Comparison of ENCODE assay signal across 29 cellular contexts in genomic region chr16:50043358-50043757, GRCh38. TPM values are rescaled to one million over a fixed set of nuclear protein-coding genes. Genes with fewer than 3 reads are reported as not detected.
DNase-seq lines count a peak whose midpoint lies in the region; ATAC-seq, FAIRE-seq and TF ChIP-seq lines count a peak whose summit lies in the region.
"Had no signal": no experiment of that assay in that cellular context is flagged by ENCODE, and none has a peak within 500 bp of the region (broad histone marks: within the 10 kb centered on the region; RNA-seq: fewer than 3 reads in every experiment).

No MANE protein-coding gene starts in this region.

- DNase-seq in HepG2 (ENCODE audit: low spot score) (no peak), right lobe of liver (no peak), WTC11 (ENCODE audit: low spot score) (no peak), neural crest cell (ENCODE audit: low read depth, low spot score) (no peak), HFFc6 (no peak), ecto neural progenitor cell (ENCODE audit: low spot score) (no peak), NCI-H748 treated with DMSO at 0.1 percent for 48 hours (lab: John Stamatoyannopoulos, UW) (no peak)
- DNase-seq: AML-193; BE2C; C1 segment of cervical spinal cord; CD4-positive, alpha-beta memory T cell; CD4-positive, CD25-positive, alpha-beta regulatory T cell; CD8-positive, alpha-beta memory T cell; COR-L47; DMS 273 treated with DMSO at 0.1 percent for 48 hours; DMS153; DMS53; DMS79; DND-41; EL; GDM1 had no signal

- no peaks in the 10 kb centered on the region for H3K27me3 Mint-ChIP-seq in WTC11 (ENCODE audit: low read depth)
- H3K27me3 Mint-ChIP-seq in dendritic cell treated with granulocyte-macrophage colony-stimulating factor and Interleukin-4, amounts not matched to agents 40 ng/mL and 50 ng/mL, for 4 days, result no peaks in the 10 kb centered on the region
- peaks cover 10% of the 10 kb centered on the region for H3K27me3 Mint-ChIP-seq in neural crest cell (ENCODE audit: low read depth)
- peaks cover 10% of the 10 kb centered on the region for H3K27me3 Mint-ChIP-seq in HFFc6 (ENCODE audit: insufficient read depth)

- no peak for TF ChIP-seq CTCF in HepG2 (CRISPR knock-in tag; IDR thresholded peaks at IDR 0.05)
- TF ChIP-seq CTCF in right lobe of liver (IDR thresholded peaks at IDR 0.05), result no peak
- no peak for TF ChIP-seq CTCF in WTC11 (IDR thresholded peaks at IDR 0.05)
- TF ChIP-seq CTCF in neural crest cell (conservative IDR thresholded peaks at IDR 0.05), result no peak
- TF ChIP-seq CTCF in HFFc6 (IDR thresholded peaks at IDR 0.05), result no peak

- no peak for TF ChIP-seq POLR2A in HepG2 (IDR thresholded peaks at IDR 0.05; ENCODE audit: insufficient read depth in 1 of 2, low read depth in 2 of 2, low read length in 2 of 2)
- no peak for TF ChIP-seq POLR2A in right lobe of liver (IDR thresholded peaks at IDR 0.05)

- no peaks in the 10 kb centered on the region for H4K20me1 ChIP-seq in HepG2 (ENCODE audit: insufficient read depth, low read length)
- H4K20me1 ChIP-seq: BLaER1 had no signal

- no peak overlapping the region for H3K9ac ChIP-seq in HepG2 (ENCODE audit: insufficient read depth, low read depth, low read length)
- H3K9ac ChIP-seq: BLaER1 had no signal

- peaks cover 0 to 4% of the 10 kb centered on the region in 2 experiments; a peak in 1 of 5 replicates for H3K27me3 ChIP-seq in HepG2 (ENCODE audit: control insufficient read depth in 1 of 2, insufficient read depth in 2 of 2, low read length in 2 of 2)
- no peaks in the 10 kb centered on the region for H3K27me3 ChIP-seq in right lobe of liver
- H3K27me3 ChIP-seq: BE2C, BLaER1 had no signal

- no peak overlapping the region for H2AFZ ChIP-seq in HepG2 (ENCODE audit: low read length)

- no peak for ATAC-seq in HepG2
- no peak for ATAC-seq in right lobe of liver
- no peak for ATAC-seq in WTC11
- ATAC-seq: A549, GM12878 had no signal

- H3K27ac Mint-ChIP-seq in WTC11 (no peak overlapping the region), neural crest cell (ENCODE audit: unreplicated experiment) (peak overlapping the region; percentile 22), HFFc6 (no peak overlapping the region)
- H3K27ac Mint-ChIP-seq in dendritic cell treated with granulocyte-macrophage colony-stimulating factor and Interleukin-4, amounts not matched to agents 40 ng/mL and 50 ng/mL, for 4 days, result peak overlapping the region; percentile 17
- H3K27ac Mint-ChIP-seq: CD4-positive, CD25-positive, alpha-beta regulatory T cell; CD8-positive, alpha-beta memory T cell had no signal

- POLR2A ChIA-PET in HepG2 (lab: Yijun Ruan, JAX), result no interaction called here
- POLR2A ChIA-PET in WTC11 (lab: Charles Lee), result no interaction called here

- H3K4me3 ChIP-seq in HepG2 (replicated peaks in 1 of 3; ENCODE audit: insufficient read depth in 1 of 3, low read depth in 2 of 3, low read length in 3 of 3), result no peak overlapping the region
- no peak overlapping the region for H3K4me3 ChIP-seq in right lobe of liver
- H3K4me3 ChIP-seq: A549, BLaER1, GM12878 had no signal

- H3K4me1 ChIP-seq in HepG2 (ENCODE audit: insufficient read depth, low read length) (peaks cover 46% of the 10 kb centered on the region), right lobe of liver (no peaks in the 10 kb centered on the region)
- H3K4me1 ChIP-seq: A549, BE2C had no signal

- H3K4me3 Mint-ChIP-seq in WTC11, result no peak overlapping the region
- no peak overlapping the region for H3K4me3 Mint-ChIP-seq in dendritic cell treated with granulocyte-macrophage colony-stimulating factor and Interleukin-4, amounts not matched to agents 40 ng/mL and 50 ng/mL, for 4 days
- H3K4me3 Mint-ChIP-seq in neural crest cell, result no peak overlapping the region
- H3K4me3 Mint-ChIP-seq in HFFc6, result no peak overlapping the region
- H3K4me3 Mint-ChIP-seq: CD14-positive monocyte; CD4-positive, alpha-beta memory T cell; CD4-positive, CD25-positive, alpha-beta regulatory T cell; CD8-positive, alpha-beta memory T cell had no signal

- H3K36me3 Mint-ChIP-seq in WTC11 (no peaks in the 10 kb centered on the region), neural crest cell (ENCODE audit: low read depth) (no peaks in the 10 kb centered on the region), HFFc6 (ENCODE audit: low read depth) (no peaks in the 10 kb centered on the region)
- no peaks in the 10 kb centered on the region for H3K36me3 Mint-ChIP-seq in dendritic cell treated with granulocyte-macrophage colony-stimulating factor and Interleukin-4, amounts not matched to agents 40 ng/mL and 50 ng/mL, for 4 days (ENCODE audit: low read depth)
- H3K36me3 Mint-ChIP-seq: CD14-positive monocyte; CD4-positive, CD25-positive, alpha-beta regulatory T cell had no signal

- H3K9me3 ChIP-seq in HepG2 (ENCODE audit: low read length), result no peaks in the 10 kb centered on the region
- no peaks in the 10 kb centered on the region for H3K9me3 ChIP-seq in right lobe of liver
- H3K9me3 ChIP-seq: A549, BE2C, BLaER1 had no signal

- CTCF ChIA-PET in HepG2 (lab: Yijun Ruan, JAX; ENCODE audit: low intra/inter-chr PET ratio, low total read pairs), result no interaction called here
- CTCF ChIA-PET in WTC11 (lab: Charles Lee), result interaction anchor here (1.9 kb wide), 1 partner anchor 18 kb away, joined by 10 read pairs; the partner anchor contains the start of gene CNEP1R1

- no peaks in the 10 kb centered on the region for H3K9me3 Mint-ChIP-seq in WTC11
- no peaks in the 10 kb centered on the region for H3K9me3 Mint-ChIP-seq in dendritic cell treated with granulocyte-macrophage colony-stimulating factor and Interleukin-4, amounts not matched to agents 40 ng/mL and 50 ng/mL, for 4 days
- H3K9me3 Mint-ChIP-seq in neural crest cell, result no peaks in the 10 kb centered on the region
- no peaks in the 10 kb centered on the region for H3K9me3 Mint-ChIP-seq in HFFc6
- H3K9me3 Mint-ChIP-seq: CD14-positive monocyte; CD4-positive, alpha-beta memory T cell; CD4-positive, CD25-positive, alpha-beta regulatory T cell; CD8-positive, alpha-beta memory T cell had no signal

- 61% methylated on average over 5 of the region's 5 CpGs for WGBS in HepG2 (ENCODE audit: low lambda C conversion rate)
- WGBS in right lobe of liver (ENCODE audit: insufficient coverage, low coverage, low lambda C conversion rate, missing lambda C conversion rate), result 80% methylated on average over 5 of the region's 5 CpGs

- in situ Hi-C loops in HepG2 (cut with HindIII; ENCODE audit: extremely low pct_ligation_motif_present, low pct_unique_long_range_greater_than_20kb), result loop anchor here (25.0 kb wide), 1 partner anchor 319 kb away; the partner anchor contains the start of gene BRD7

- H3K4me1 Mint-ChIP-seq in WTC11 (peaks cover 10% of the 10 kb centered on the region), neural crest cell (peaks cover 4% of the 10 kb centered on the region), HFFc6 (ENCODE audit: low read depth) (0 out of 2 replicates have a peak, but pooled peaks cover 5% of the 10 kb centered on the region)
- peaks cover 29% of the 10 kb centered on the region for H3K4me1 Mint-ChIP-seq in dendritic cell treated with granulocyte-macrophage colony-stimulating factor and Interleukin-4, amounts not matched to agents 40 ng/mL and 50 ng/mL, for 4 days (ENCODE audit: low read depth)
- H3K4me1 Mint-ChIP-seq: CD8-positive, alpha-beta memory T cell had no signal

- TF ChIP-seq RAD21 in HepG2 (CRISPR knock-in tag; IDR thresholded peaks at IDR 0.05), result no peak

- no peaks in the 10 kb centered on the region for H3K36me3 ChIP-seq in HepG2 (replicated peaks in 1 of 2; ENCODE audit: control insufficient read depth in 1 of 2, insufficient read depth in 2 of 2, low read length in 2 of 2)
- no peaks in the 10 kb centered on the region for H3K36me3 ChIP-seq in right lobe of liver
- H3K36me3 ChIP-seq: BE2C, BLaER1 had no signal

- no TSS peak for BruUV-seq in HepG2 (replicated peaks; lab: Mats Ljungman, UMichigan)

- no peak for FAIRE-seq in HepG2 (lab: Jason Lieb, UNC)
- FAIRE-seq: A549, GM12878, GM12892, GM19239 had no signal

- no peak for TF ChIP-seq EP300 in HepG2 (IDR thresholded peaks at IDR 0.05; ENCODE audit: low read depth in 2 of 2, low read length in 2 of 2)
- TF ChIP-seq EP300 in HepG2 (CRISPR knock-in tag; IDR thresholded peaks at IDR 0.05; ENCODE audit: borderline replicate concordance), result no peak

- H3K79me2 ChIP-seq in HepG2 (ENCODE audit: insufficient read depth, low read length), result no peaks in the 10 kb centered on the region

- intact Hi-C loops in HepG2 (cut with micrococcal nuclease; ENCODE audit: unreplicated experiment), result no loop called here
- intact Hi-C loops in right lobe of liver (cut with DNase I), result no loop called here
- intact Hi-C loops in dendritic cell treated with granulocyte-macrophage colony-stimulating factor and Interleukin-4, amounts not matched to agents 40 ng/mL and 50 ng/mL, for 4 days (cut with micrococcal nuclease), result no loop called here

- H3K4me2 ChIP-seq in HepG2 (ENCODE audit: low read depth, low read length), result no peak overlapping the region
- H3K4me2 ChIP-seq: A549, BLaER1 had no signal

- no peak overlapping the region for H3K27ac ChIP-seq in HepG2 (ENCODE audit: extremely low read length, insufficient read depth, low read length)
- H3K27ac ChIP-seq in right lobe of liver, result no peak overlapping the region
- H3K27ac ChIP-seq: 22Rv1, A549, BLaER1 had no signal

RNA-seq across cellular contexts. Expression of gene CNEP1R1, which starts 18.3 kb away (rescaled TPM):
- 22.9 and 23.6 TPM in 2 replicates for total RNA-seq in HepG2 (2016; rRNA removed; fragmentation: Illumina TruSeq; extraction: Trizol)
- total RNA-seq in HepG2 (2016; cell fraction: cytosol; rRNA removed; fragmentation: Illumina TruSeq; extraction: Trizol; ENCODE audit: low read depth), result 10.6 and 11.2 TPM in 2 replicates
- 20.7 and 24.2 TPM in 2 replicates for total RNA-seq in HepG2 (2016; cell fraction: insoluble cytoplasmic fraction; rRNA removed; fragmentation: Illumina TruSeq; extraction: Trizol)
- total RNA-seq in HepG2 (2016; cell fraction: membrane; rRNA removed; fragmentation: Illumina TruSeq; extraction: Trizol), result 25.2 and 28.8 TPM in 2 replicates
- 23.6 and 26.4 TPM in 2 replicates for total RNA-seq in HepG2 (2016; cell fraction: nucleus; rRNA removed; fragmentation: Illumina TruSeq; extraction: Trizol)
- 25.3 and 26.8 TPM in 2 replicates for polyA plus RNA-seq in HepG2 (2011; rRNA removed)
- polyA plus RNA-seq in HepG2 (2011; cell fraction: cytosol; rRNA removed), result 13.4 and 20.7 TPM in 2 replicates
- polyA plus RNA-seq in HepG2 (2011; cell fraction: nucleus; rRNA removed), result 25.5 and 34.1 TPM in 2 replicates
- polyA plus RNA-seq in HepG2 (2012), result 15.1 and 16.1 TPM in 2 replicates
- polyA plus RNA-seq in HepG2 (2016; cell fraction: cytosol; fragmentation: Illumina TruSeq; extraction: Trizol; ENCODE audit: low read depth), result 5.8 and 6.8 TPM in 2 replicates
- 17.2 and 18.5 TPM in 2 replicates for polyA plus RNA-seq in HepG2 (2016; cell fraction: insoluble cytoplasmic fraction; fragmentation: Illumina TruSeq; extraction: Trizol; ENCODE audit: low read depth)
- polyA plus RNA-seq in HepG2 (2016; cell fraction: membrane; fragmentation: Illumina TruSeq; extraction: Trizol; ENCODE audit: low read depth), result 12.5 and 13.8 TPM in 2 replicates
- 46.2 and 46.7 TPM in 2 replicates for polyA plus RNA-seq in HepG2 (2016; cell fraction: nucleus; fragmentation: Illumina TruSeq; extraction: Trizol; ENCODE audit: insufficient read depth, low read depth)
- 9.1 and 15.4 TPM in 2 replicates for polyA minus RNA-seq in HepG2 (2011; rRNA and poly(A)+ RNA removed; ENCODE audit: low replicate concordance)
- 17.9 and 22.7 TPM in 2 replicates for polyA minus RNA-seq in HepG2 (2011; cell fraction: cytosol; rRNA and poly(A)+ RNA removed)
- polyA minus RNA-seq in HepG2 (2011; cell fraction: nucleus; rRNA and poly(A)+ RNA removed), result 30.4 and 32.3 TPM in 2 replicates
- 1 to 10 TPM; 6.0 to 9.6 (median 7.5) TPM for total RNA-seq in right lobe of liver
- 13.2 to 13.8 TPM (median 13.7 TPM) in 3 replicates for total RNA-seq in WTC11 (2021)
- total RNA-seq in neural crest cell, result 19.5 and 20.6 TPM in 2 replicates
- 10 to 100 TPM; 22.7 to 28.1 (median 24.2) TPM for total RNA-seq in HFFc6 (2021; fragmentation: NEBNext Ultra II Directional; extraction: Animal tissue kit (Norgen Biotek cat#: 25700))

RNA-seq across cellular contexts. Expression of gene HEATR3, which starts 22.4 kb away (rescaled TPM):
- total RNA-seq in HepG2 (2016; rRNA removed; fragmentation: Illumina TruSeq; extraction: Trizol) (52.4 and 60.2 TPM in 2 replicates), right lobe of liver (10 to 100 TPM in 5 of 6 experiments, 1 to 10 TPM in 1; 8.7 to 21.1 (median 12.2) TPM), WTC11 (2021) (27.8 to 28.1 TPM (median 28.0 TPM) in 3 replicates), neural crest cell (25.4 and 29.5 TPM in 2 replicates)
- 12.4 and 12.6 TPM in 2 replicates for total RNA-seq in HepG2 (2016; cell fraction: cytosol; rRNA removed; fragmentation: Illumina TruSeq; extraction: Trizol; ENCODE audit: low read depth)
- total RNA-seq in HepG2 (2016; cell fraction: insoluble cytoplasmic fraction; rRNA removed; fragmentation: Illumina TruSeq; extraction: Trizol), result 53.9 and 59.2 TPM in 2 replicates
- 26.4 and 27.6 TPM in 2 replicates for total RNA-seq in HepG2 (2016; cell fraction: membrane; rRNA removed; fragmentation: Illumina TruSeq; extraction: Trizol)
- total RNA-seq in HepG2 (2016; cell fraction: nucleus; rRNA removed; fragmentation: Illumina TruSeq; extraction: Trizol), result 47.4 and 53.4 TPM in 2 replicates
- 22.4 and 26.8 TPM in 2 replicates for polyA plus RNA-seq in HepG2 (2011; rRNA removed)
- polyA plus RNA-seq in HepG2 (2011; cell fraction: cytosol; rRNA removed), result 15.4 and 17.6 TPM in 2 replicates
- polyA plus RNA-seq in HepG2 (2011; cell fraction: nucleus; rRNA removed), result 77.8 and 81.6 TPM in 2 replicates
- polyA plus RNA-seq in HepG2 (2012), result 17.6 and 19.5 TPM in 2 replicates
- polyA plus RNA-seq in HepG2 (2016; cell fraction: cytosol; fragmentation: Illumina TruSeq; extraction: Trizol; ENCODE audit: low read depth), result 4.8 and 5.2 TPM in 2 replicates
- 34.2 and 38.9 TPM in 2 replicates for polyA plus RNA-seq in HepG2 (2016; cell fraction: insoluble cytoplasmic fraction; fragmentation: Illumina TruSeq; extraction: Trizol; ENCODE audit: low read depth)
- 11.1 and 12.7 TPM in 2 replicates for polyA plus RNA-seq in HepG2 (2016; cell fraction: membrane; fragmentation: Illumina TruSeq; extraction: Trizol; ENCODE audit: low read depth)
- 85.8 and 86.3 TPM in 2 replicates for polyA plus RNA-seq in HepG2 (2016; cell fraction: nucleus; fragmentation: Illumina TruSeq; extraction: Trizol; ENCODE audit: insufficient read depth, low read depth)
- 29.3 and 29.9 TPM in 2 replicates for polyA minus RNA-seq in HepG2 (2011; rRNA and poly(A)+ RNA removed; ENCODE audit: low replicate concordance)
- polyA minus RNA-seq in HepG2 (2011; cell fraction: cytosol; rRNA and poly(A)+ RNA removed), result 12.7 and 13.7 TPM in 2 replicates
- polyA minus RNA-seq in HepG2 (2011; cell fraction: nucleus; rRNA and poly(A)+ RNA removed), result 28.8 and 30.3 TPM in 2 replicates
- 10 to 100 TPM; 17.2 to 23.8 (median 19.6) TPM for total RNA-seq in HFFc6 (2021; fragmentation: NEBNext Ultra II Directional; extraction: Animal tissue kit (Norgen Biotek cat#: 25700))

Comparison
In these comparisons a context has a peak if more than half of its experiments do, and no peak if none do; other contexts are left out.
1. H3K27ac Mint-ChIP-seq: peak in dendritic cell treated with granulocyte-macrophage colony-stimulating factor and Interleukin-4, amounts not matched to agents 40 ng/mL and 50 ng/mL, for 4 days (single experiment) and neural crest cell (single experiment); none in WTC11 (single experiment) and HFFc6 (single experiment).
2. Of the 50 proteins assayed by ChIP-seq in both HepG2 and WTC11: peak only in HepG2: none; only in WTC11: ZNF512; in both: none; in neither: 49.